ENCODE assay signal across 9 cellular contexts in the genomic region with DNA sequence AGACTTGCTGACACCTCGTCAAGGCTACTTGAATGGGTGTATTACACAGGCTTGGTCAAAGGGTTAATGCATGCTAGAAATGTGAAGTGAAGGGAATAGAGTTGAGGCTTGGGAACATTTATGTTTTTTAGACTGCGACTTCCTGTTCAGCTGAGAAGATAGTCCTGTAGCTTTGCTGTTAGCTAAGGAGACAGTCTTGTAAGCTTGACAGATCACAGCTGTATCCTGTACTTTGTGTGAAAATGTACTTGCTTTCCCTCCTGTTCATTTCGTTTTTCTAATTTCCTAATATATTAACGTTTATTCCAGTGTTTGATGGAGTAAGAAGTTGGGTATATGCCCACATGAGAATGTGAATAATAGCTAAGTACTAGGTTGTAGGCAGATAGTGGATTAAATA. TPM values are rescaled to one million over a fixed set of nuclear protein-coding genes. Genes with fewer than 3 reads are reported as not detected.
DNase-seq lines count a peak whose midpoint lies in the region; ATAC-seq and TF ChIP-seq lines count a peak whose summit lies in the region.
"Had no signal": no experiment of that assay in that cellular context is flagged by ENCODE, and none has a peak within 500 bp of the region (broad histone marks: within the 10 kb centered on the region; RNA-seq: fewer than 3 reads in every experiment).

No MANE protein-coding gene starts in this region.

- peaks cover 36% of the 10 kb centered on the region for H3F3A ChIP-seq in SU-DHL-6 (ENCODE audit: insufficient read depth)

- DNase-seq in left cardiac atrium = no peak
- no peak for DNase-seq in NCI-H2081 (lab: John Stamatoyannopoulos, UW)
- DNase-seq in OCI-M1 (lab: John Stamatoyannopoulos, UW) = no peak
- no peak for DNase-seq in A172 (ENCODE audit: low spot score)
- DNase-seq in SJCRH30 = no peak
- DNase-seq: NCI-H1930 had no signal

- H3K4me1 ChIP-seq in BLaER1 (peaks cover 54% of the 10 kb centered on the region), SJCRH30 (peaks cover 10% of the 10 kb centered on the region)

- ATAC-seq in GM18909 (IDR thresholded peaks at IDR 0.05; ENCODE audit: poor library complexity, unreplicated experiment) (peak; percentile 53), left cardiac atrium (peak; percentile 57 to 58)

- H3K9ac ChIP-seq in BLaER1 (no peak overlapping the region), SU-DHL-6 (ENCODE audit: low read length) (no peak overlapping the region)

- H3K79me2 ChIP-seq in SU-DHL-6 (ENCODE audit: insufficient read depth, low read length) = peaks cover 95% of the 10 kb centered on the region

- H3K9me3 ChIP-seq in BLaER1 = no peaks in the 10 kb centered on the region
- H3K9me3 ChIP-seq in SU-DHL-6 (ENCODE audit: insufficient read depth, low read length) = no peaks in the 10 kb centered on the region
- no peaks in the 10 kb centered on the region for H3K9me3 ChIP-seq in SJCRH30 (replicated peaks)

- peak overlapping the region; percentile 63 for H3K27ac ChIP-seq in BLaER1
- H3K27ac ChIP-seq in SU-DHL-6 (ENCODE audit: low read depth, low read length) = no peak overlapping the region
- H3K27ac ChIP-seq in SJCRH30 = no peak overlapping the region

- no peaks in the 10 kb centered on the region for H3K9me2 ChIP-seq in SU-DHL-6 (replicated peaks; ENCODE audit: insufficient read depth, low read length)

- H3K4me3 ChIP-seq in BLaER1 = no peak overlapping the region
- H3K4me3 ChIP-seq in SU-DHL-6 (ENCODE audit: insufficient read depth, low read length, poor library complexity, severe bottlenecking) = no peak overlapping the region
- H3K4me3 ChIP-seq in SJCRH30 = no peak overlapping the region

- H3K27me3 ChIP-seq in BLaER1 (no peaks in the 10 kb centered on the region), SU-DHL-6 (ENCODE audit: low read length) (no peaks in the 10 kb centered on the region), SJCRH30 (no peaks in the 10 kb centered on the region)

- intact Hi-C loops in left cardiac atrium (cut with DNase I) = no loop called here

- H2AFZ ChIP-seq in SU-DHL-6 (ENCODE audit: low read depth, low read length, severe bottlenecking) = no peak overlapping the region

- H3K36me3 ChIP-seq in BLaER1 = no peaks in the 10 kb centered on the region
- no peaks in the 10 kb centered on the region for H3K36me3 ChIP-seq in SU-DHL-6 (ENCODE audit: low read length)
- no peaks in the 10 kb centered on the region for H3K36me3 ChIP-seq in SJCRH30

- no peak for TF ChIP-seq CTCF in SU-DHL-6 (IDR thresholded peaks at IDR 0.05; ENCODE audit: insufficient read depth, low read length, poor library complexity, severe bottlenecking)

- peak overlapping the region; percentile 72 for H3K4me2 ChIP-seq in BLaER1
- H3K4me2 ChIP-seq in SU-DHL-6 (ENCODE audit: low read depth, low read length, poor library complexity, severe bottlenecking) = peak overlapping the region; percentile 24

- H4K20me1 ChIP-seq in BLaER1 (no peaks in the 10 kb centered on the region), SU-DHL-6 (ENCODE audit: low read depth, low read length) (peaks cover 20% of the 10 kb centered on the region; the same call in 1 of the 2 replicates)

RNA-seq across cellular contexts. Expression of gene ADD3, which starts 52.2 kb away (rescaled TPM):
- total RNA-seq in left cardiac atrium = 100 to 1,000 TPM in 1 of 2 donors, 10 to 100 TPM in 1; 75.2 to 125 TPM
- total RNA-seq in A172 (2014; rRNA removed; shearing (Covaris generic)) = 44.9 and 63.3 TPM in 2 replicates
- total RNA-seq in SJCRH30 (2014; rRNA removed; shearing (Covaris generic)) = 51.2 and 57.8 TPM in 2 replicates
